In the genomic region with DNA sequence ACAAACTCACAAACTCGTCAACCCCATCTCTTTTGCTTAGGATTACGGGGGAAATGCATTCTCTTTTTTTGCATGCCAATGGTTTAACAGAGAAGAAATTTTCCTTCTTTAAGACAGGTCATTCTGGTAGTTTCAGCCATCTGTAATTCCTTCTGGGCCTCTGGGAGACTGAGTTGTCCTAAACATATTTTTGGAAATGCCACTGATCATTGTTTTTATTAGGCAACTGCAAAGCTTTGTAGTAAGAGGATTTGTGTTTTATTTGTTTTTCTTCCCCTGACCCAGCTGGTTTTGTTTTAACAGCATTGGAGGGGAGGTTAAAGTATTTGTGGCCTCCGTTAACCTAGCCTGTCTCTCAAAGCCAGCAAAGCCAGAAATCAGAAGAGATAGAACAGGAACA, we compare ENCODE assay signal across 15 cellular contexts.
"Had no signal": no experiment of that assay in that cellular context is flagged by ENCODE, and none has a peak within 500 bp of the region (broad histone marks: within the 10 kb centered on the region; RNA-seq: fewer than 3 reads in every experiment).

No MANE protein-coding gene starts in this region.

- H3K4me1 Mint-ChIP-seq: activated CD4-positive, alpha-beta T cell treated with anti-CD3 and anti-CD28 coated beads for 36 hours; stimulated activated memory B cell treated with anti-CD40 and anti-IgM and Interleukin-4, amounts not matched to agents 10 μg/mL and 1 μg/mL and 100 μg/mL, for 72 hours had no signal

- H3K4me1 ChIP-seq: gastroesophageal sphincter had no signal

- H3K4me3 Mint-ChIP-seq: activated CD4-positive, alpha-beta memory T cell treated with anti-CD3 and anti-CD28 coated beads for 36 hours; activated CD4-positive, alpha-beta T cell treated with anti-CD3 and anti-CD28 coated beads for 36 hours; activated T-cell treated with anti-CD3 and anti-CD28 coated beads, Interleukin-2, amount 50 U/mL, for 4 hours; stimulated activated memory B cell treated with anti-CD40 and anti-IgM and Interleukin-4, amounts not matched to agents 10 μg/mL and 1 μg/mL and 100 μg/mL, for 72 hours had no signal

- H3K27ac Mint-ChIP-seq: activated CD4-positive, alpha-beta memory T cell treated with anti-CD3 and anti-CD28 coated beads for 36 hours; activated CD4-positive, alpha-beta T cell treated with anti-CD3 and anti-CD28 coated beads for 36 hours; stimulated activated memory B cell treated with anti-CD40 and anti-IgM and Interleukin-4, amounts not matched to agents 10 μg/mL and 1 μg/mL and 100 μg/mL, for 72 hours had no signal

- DNase-seq: activated CD4-positive, alpha-beta memory T cell treated with anti-CD3 and anti-CD28 coated beads for 36 hours; activated CD4-positive, alpha-beta T cell treated with anti-CD3 and anti-CD28 coated beads for 36 hours; activated effector memory CD4-positive, alpha-beta T cell treated with Interleukin-2 at 50 U/mL for 16 hours; activated naive CD4-positive, alpha-beta T cell treated with anti-CD3 and anti-CD28 coated beads, Interleukin-2, amount 50 U/mL, for 16 hours; activated T-cell treated with anti-CD3 and anti-CD28 coated beads, Interleukin-2, amount 50 U/mL, for 4 hours; caudate nucleus; heart right ventricle; left colon; mesenchymal stem cell; ovary; sigmoid colon; T-helper 2 cell had no signal

- H3K36me3 Mint-ChIP-seq: activated CD4-positive, alpha-beta memory T cell treated with anti-CD3 and anti-CD28 coated beads for 36 hours; stimulated activated memory B cell treated with anti-CD40 and anti-IgM and Interleukin-4, amounts not matched to agents 10 μg/mL and 1 μg/mL and 100 μg/mL, for 72 hours had no signal

- H3K9me3 Mint-ChIP-seq: activated CD4-positive, alpha-beta memory T cell treated with anti-CD3 and anti-CD28 coated beads for 36 hours; activated T-cell treated with anti-CD3 and anti-CD28 coated beads, Interleukin-2, amount 50 U/mL, for 4 hours had no signal

- H3K27me3 ChIP-seq: gastroesophageal sphincter, heart right ventricle, ovary, sigmoid colon, tibial nerve had no signal

- H3K27ac ChIP-seq: gastroesophageal sphincter, ovary, sigmoid colon had no signal

- H3K36me3 ChIP-seq: gastroesophageal sphincter, heart right ventricle, ovary, sigmoid colon, tibial nerve had no signal

- H3K9me3 ChIP-seq: gastroesophageal sphincter, ovary, sigmoid colon, tibial nerve had no signal

- H3K27me3 Mint-ChIP-seq: activated CD4-positive, alpha-beta T cell treated with anti-CD3 and anti-CD28 coated beads for 36 hours; stimulated activated memory B cell treated with anti-CD40 and anti-IgM and Interleukin-4, amounts not matched to agents 10 μg/mL and 1 μg/mL and 100 μg/mL, for 72 hours had no signal

- H3K4me3 ChIP-seq: gastroesophageal sphincter, heart right ventricle, ovary, sigmoid colon, tibial nerve had no signal
